Comparison of ENCODE assay signal across 22 cellular contexts in genomic region chr2:135832891-135833290, GRCh38. TPM values are rescaled to one million over a fixed set of nuclear protein-coding genes. Genes with fewer than 3 reads are reported as not detected.
DNase-seq lines count a peak whose midpoint lies in the region; ATAC-seq and TF ChIP-seq lines count a peak whose summit lies in the region.
"Had no signal": no experiment of that assay in that cellular context is flagged by ENCODE, and none has a peak within 500 bp of the region (broad histone marks: within the 10 kb centered on the region; RNA-seq: fewer than 3 reads in every experiment).

No MANE protein-coding gene starts in this region.

- ATAC-seq in GM18868 (IDR thresholded peaks at IDR 0.05; ENCODE audit: unreplicated experiment): no peak
- ATAC-seq in HG02884 (IDR thresholded peaks at IDR 0.05; ENCODE audit: unreplicated experiment): no peak
- ATAC-seq: A549; CD8-positive, alpha-beta T cell had no signal

- no peak for DNase-seq in activated T-cell treated with anti-CD3 and anti-CD28 coated beads, Interleukin-2, amount 50 U/mL, for 24 hours
- DNase-seq in activated T-cell treated with anti-CD3 and anti-CD28 coated beads for 4 hours (no peak), nephron progenitor cell (no peak), osteoblast (ENCODE audit: insufficient read length, low spot score, missing footprints) (peak; percentile 73), NCI-H82 (lab: John Stamatoyannopoulos, UW) (no peak)
- DNase-seq: AML-193; CD4-positive, alpha-beta T cell; CD8-positive, alpha-beta T cell; DMS 273 treated with DMSO at 0.1 percent for 48 hours; DMS153; DMS53; DMS79; GF-D8 had no signal

- H3K27ac ChIP-seq in KOPT-K1 (ENCODE audit: low read depth, low read length, poor library complexity, severe bottlenecking): peak overlapping the region; percentile 28
- no peak overlapping the region for H3K27ac ChIP-seq in osteoblast (ENCODE audit: low read depth, low read length)
- H3K27ac ChIP-seq: 22Rv1; A549; BLaER1 treated with 17β-estradiol and CSF1 and Interleukin-3, amounts not matched to agents 10 nM and 100 nM; C4-2B had no signal

- peaks cover 8% of the 10 kb centered on the region for H3K36me3 Mint-ChIP-seq in activated T-cell treated with anti-CD3 and anti-CD28 coated beads, Interleukin-2, amount 50 U/mL, for 24 hours (ENCODE audit: low read depth)
- H3K36me3 Mint-ChIP-seq in nephron progenitor cell (ENCODE audit: low read depth): peaks cover 4% of the 10 kb centered on the region
- H3K36me3 Mint-ChIP-seq: CD8-positive, alpha-beta T cell had no signal

- no peak overlapping the region for H2AFZ ChIP-seq in osteoblast (ENCODE audit: low read length)

- H3K27ac Mint-ChIP-seq in activated T-cell treated with anti-CD3 and anti-CD28 coated beads, Interleukin-2, amount 50 U/mL, for 24 hours: peak overlapping the region; percentile 9
- peak overlapping the region; percentile 68 for H3K27ac Mint-ChIP-seq in nephron progenitor cell
- H3K27ac Mint-ChIP-seq: B cell; CD4-positive, alpha-beta T cell; CD8-positive, alpha-beta T cell had no signal

- no peaks in the 10 kb centered on the region for H4K20me1 ChIP-seq in osteoblast (ENCODE audit: insufficient read depth, low read length)
- H4K20me1 ChIP-seq: BLaER1 treated with 17β-estradiol and CSF1 and Interleukin-3, amounts not matched to agents 10 nM and 100 nM had no signal

- no peaks in the 10 kb centered on the region for H3K79me2 ChIP-seq in osteoblast (ENCODE audit: insufficient read depth, low read length)

- H3K4me1 ChIP-seq in osteoblast (ENCODE audit: insufficient read depth, low read length): no peaks in the 10 kb centered on the region
- H3K4me1 ChIP-seq: A549 had no signal

- H3K4me1 Mint-ChIP-seq in activated T-cell treated with anti-CD3 and anti-CD28 coated beads, Interleukin-2, amount 50 U/mL, for 24 hours (ENCODE audit: low read depth): peaks cover 5% of the 10 kb centered on the region
- peaks cover 28% of the 10 kb centered on the region for H3K4me1 Mint-ChIP-seq in nephron progenitor cell
- H3K4me1 Mint-ChIP-seq: B cell had no signal

- peaks cover 55% of the 10 kb centered on the region for H3K36me3 ChIP-seq in KOPT-K1 (ENCODE audit: insufficient read depth, low read length)
- no peaks in the 10 kb centered on the region for H3K36me3 ChIP-seq in osteoblast (ENCODE audit: insufficient read depth, low read length)

- H3K9me3 ChIP-seq in KOPT-K1 (ENCODE audit: insufficient read depth, low read length, poor library complexity, severe bottlenecking): no peaks in the 10 kb centered on the region
- H3K9me3 ChIP-seq in osteoblast (ENCODE audit: low read depth, low read length): no peaks in the 10 kb centered on the region
- H3K9me3 ChIP-seq: A549; BLaER1 treated with 17β-estradiol and CSF1 and Interleukin-3, amounts not matched to agents 10 nM and 100 nM had no signal

- no peaks in the 10 kb centered on the region for H3K9me3 Mint-ChIP-seq in activated T-cell treated with anti-CD3 and anti-CD28 coated beads, Interleukin-2, amount 50 U/mL, for 24 hours
- peaks cover 8% of the 10 kb centered on the region for H3K9me3 Mint-ChIP-seq in nephron progenitor cell
- H3K9me3 Mint-ChIP-seq: CD4-positive, alpha-beta T cell; CD8-positive, alpha-beta T cell had no signal

- no peak for TF ChIP-seq CTCF in nephron progenitor cell (IDR thresholded peaks at IDR 0.05)
- TF ChIP-seq CTCF in osteoblast (IDR thresholded peaks at IDR 0.05; ENCODE audit: extremely low read depth, low read depth, low read length): no peak

- no peak overlapping the region for H3K4me3 Mint-ChIP-seq in activated T-cell treated with anti-CD3 and anti-CD28 coated beads, Interleukin-2, amount 50 U/mL, for 24 hours
- H3K4me3 Mint-ChIP-seq in nephron progenitor cell: no peak overlapping the region
- H3K4me3 Mint-ChIP-seq: B cell; CD4-positive, alpha-beta T cell; CD8-positive, alpha-beta T cell had no signal

- no peak overlapping the region for H3K4me3 ChIP-seq in osteoblast (ENCODE audit: insufficient read depth, low read length)
- H3K4me3 ChIP-seq: A549; BLaER1 treated with 17β-estradiol and CSF1 and Interleukin-3, amounts not matched to agents 10 nM and 100 nM had no signal

- H3K27me3 ChIP-seq in osteoblast (ENCODE audit: insufficient read depth, low read length): no peaks in the 10 kb centered on the region
- H3K27me3 ChIP-seq: BLaER1 treated with 17β-estradiol and CSF1 and Interleukin-3, amounts not matched to agents 10 nM and 100 nM had no signal

- no peaks in the 10 kb centered on the region for H3K27me3 Mint-ChIP-seq in activated T-cell treated with anti-CD3 and anti-CD28 coated beads, Interleukin-2, amount 50 U/mL, for 24 hours
- peaks cover 3% of the 10 kb centered on the region for H3K27me3 Mint-ChIP-seq in nephron progenitor cell (ENCODE audit: low read depth, poor library complexity)
- H3K27me3 Mint-ChIP-seq: B cell; CD4-positive, alpha-beta T cell had no signal

- no peak overlapping the region for H3K4me2 ChIP-seq in osteoblast (ENCODE audit: insufficient read depth, low read length)
- H3K4me2 ChIP-seq: A549; BLaER1 treated with 17β-estradiol and CSF1 and Interleukin-3, amounts not matched to agents 10 nM and 100 nM had no signal

RNA-seq across cellular contexts. Expression of gene LCT, which starts 4.1 kb away (rescaled TPM):
- under 0.01 TPM in 2 replicates for total RNA-seq in osteoblast
- total RNA-seq: A172 had no signal

RNA-seq across cellular contexts. Expression of gene MCM6, which starts 43.4 kb away (rescaled TPM):
- 14.5 and 15.6 TPM in 2 replicates for total RNA-seq in osteoblast
